ENCODE assay signal across 7 cellular contexts in the genomic region with DNA sequence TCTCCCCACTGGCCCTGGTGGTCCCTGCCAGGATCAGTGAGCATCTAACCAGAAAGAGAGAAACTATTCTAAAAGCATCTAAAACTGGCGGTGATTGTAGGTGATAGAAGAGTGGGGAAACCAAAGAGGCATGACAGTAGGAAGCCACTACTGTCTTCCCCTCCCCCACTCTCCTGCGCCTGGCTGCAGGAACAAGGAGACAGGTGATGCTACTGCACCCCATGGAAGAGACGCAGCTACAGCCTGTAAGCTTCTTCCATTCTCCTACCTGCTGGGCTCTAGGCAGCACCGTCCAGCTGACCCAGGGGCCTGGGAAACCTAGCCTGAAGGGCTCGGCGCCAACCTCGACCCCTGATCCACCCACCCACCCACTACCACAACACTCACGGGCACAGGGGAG.
"Had no signal": no experiment of that assay in that cellular context is flagged by ENCODE, and none has a peak within 500 bp of the region (broad histone marks: within the 10 kb centered on the region; RNA-seq: fewer than 3 reads in every experiment).

No MANE protein-coding gene starts in this region.

- H2AFZ ChIP-seq: GM23248 had no signal

- H3K4me3 ChIP-seq: GM23248 had no signal

- H3K27ac ChIP-seq: GM23248, KMS-11 had no signal

- DNase-seq: GM23248, H7, HCEC 1CT, IMR-90, Karpas-422, KBM-7 had no signal

- H3K9ac ChIP-seq: GM23248, KMS-11 had no signal

- H3K4me2 ChIP-seq: KMS-11 had no signal
